10 cellular contexts compared by ENCODE assay signal in genomic region chr14:67964391-67964812, GRCh38.
DNase-seq lines count a peak whose midpoint lies in the region; ATAC-seq lines count a peak whose summit lies in the region.
"Had no signal": no experiment of that assay in that cellular context is flagged by ENCODE, and none has a peak within 500 bp of the region (broad histone marks: within the 10 kb centered on the region; RNA-seq: fewer than 3 reads in every experiment).

No MANE protein-coding gene starts in this region.

- H3K36me3 ChIP-seq in SK-N-MC (ENCODE audit: insufficient read depth, low read length), result no peaks in the 10 kb centered on the region

- DNase-seq in HCEC 1CT, result peak; percentile 34
- DNase-seq in SK-N-MC (ENCODE audit: low read depth, low spot score), result peak; percentile 79
- DNase-seq in left ventricle myocardium superior, result no peak
- DNase-seq in SW 1271 (lab: John Stamatoyannopoulos, UW), result no peak
- DNase-seq in stimulated activated CD8-positive, alpha-beta memory T cell treated with anti-CD3 and anti-CD28 coated beads, Interleukin-4, amount 100 ng/mL, for 48 hours, result no peak
- DNase-seq in activated naive CD4-positive, alpha-beta T cell treated with Interleukin-2 at 50 U/mL for 16 hours, result no peak
- DNase-seq: cortex of kidney, kidney glomerular epithelial cell had no signal

- no peak overlapping the region for H3K9ac ChIP-seq in SK-N-MC (ENCODE audit: insufficient read length)

- ATAC-seq in left ventricle myocardium superior (peak; percentile 56), GM19351 (IDR thresholded peaks at IDR 0.05; ENCODE audit: unreplicated experiment) (no peak)

- intact Hi-C loops in left ventricle myocardium superior (cut with micrococcal nuclease), result no loop called here

- peak overlapping the region; percentile 84 for H3K27ac ChIP-seq in SK-N-MC
- H3K27ac ChIP-seq in skin epidermis, result peak overlapping the region in 17 of 21 experiments; percentile 20 to 83 (median 59)

- peak overlapping the region; percentile 64 for H3K4me3 ChIP-seq in SK-N-MC
- H3K4me3 ChIP-seq in skin epidermis, result no peak overlapping the region

- no peaks in the 10 kb centered on the region for H3K9me3 ChIP-seq in SK-N-MC (ENCODE audit: low read depth, low read length)

Comparison
In these comparisons a context has a peak if more than half of its experiments do, and no peak if none do; other contexts are left out.
1. DNase-seq: peak in HCEC 1CT (single experiment) and SK-N-MC (single experiment); none in left ventricle myocardium superior (single experiment), SW 1271 (0 of 2), stimulated activated CD8-positive, alpha-beta memory T cell treated with anti-CD3 and anti-CD28 coated beads, Interleukin-4, amount 100 ng/mL, for 48 hours (single experiment) and activated naive CD4-positive, alpha-beta T cell treated with Interleukin-2 at 50 U/mL for 16 hours (single experiment).